In genomic region chr22:35465109-35465701, GRCh38 we compare ENCODE assay signal across 26 cellular contexts.
A peak's percentile ranks its signal among the peaks of the same experiment; 100 is the strongest.
DNase-seq lines count a peak whose midpoint lies in the region; ATAC-seq and TF ChIP-seq lines count a peak whose summit lies in the region.
"Had no signal": no experiment of that assay in that cellular context is flagged by ENCODE, and none has a peak within 500 bp of the region (broad histone marks: within the 10 kb centered on the region; RNA-seq: fewer than 3 reads in every experiment).

No MANE protein-coding gene starts in this region.

- H3K4ac ChIP-seq in mesenchymal stem cell (ENCODE audit: low read depth in 1 of 2, low read length in 2 of 2) = no peak overlapping the region

- no peak for TF ChIP-seq CTCF in testis (IDR thresholded peaks at IDR 0.05)

- no peaks in the 10 kb centered on the region for H3K27me3 ChIP-seq in mesenchymal stem cell (ENCODE audit: control insufficient read depth in 1 of 2, insufficient read depth in 1 of 2, low read length in 2 of 2)
- no peaks in the 10 kb centered on the region for H3K27me3 ChIP-seq in testis
- H3K27me3 ChIP-seq: hepatocyte, ovary, SJCRH30, upper lobe of left lung had no signal

- H3K4me2 ChIP-seq in mesenchymal stem cell (ENCODE audit: low read length, poor library complexity, severe bottlenecking) = no peak overlapping the region
- H3K4me2 ChIP-seq: hepatocyte had no signal

- POLR2A ChIA-PET in naive thymus-derived CD8-positive, alpha-beta T cell (lab: Charles Lee) = no interaction called here

- H3K4me1 Mint-ChIP-seq in naive thymus-derived CD8-positive, alpha-beta T cell = peaks cover 0 to 1% (median 0%) of the 10 kb centered on the region in 4 donors
- H3K4me1 Mint-ChIP-seq: activated naive CD4-positive, alpha-beta T cell treated with anti-CD3 and anti-CD28 coated beads, Interleukin-2, amount 50 U/mL, for 24 hours had no signal

- TF ChIP-seq POLR2A in testis (IDR thresholded peaks at IDR 0.05) = no peak

- no peak overlapping the region for H3K4me3 ChIP-seq in mesenchymal stem cell (ENCODE audit: insufficient read depth in 1 of 2, low read depth in 1 of 2, low read length in 2 of 2)
- no peak overlapping the region for H3K4me3 ChIP-seq in testis
- H3K4me3 ChIP-seq: hepatocyte, ovary, SJCRH30, upper lobe of left lung had no signal

- H3K14ac ChIP-seq in mesenchymal stem cell (ENCODE audit: low read length in 2 of 2) = no peak overlapping the region

- H3K9ac ChIP-seq in mesenchymal stem cell (ENCODE audit: low read length) = no peak overlapping the region

- no peak overlapping the region for H2AFZ ChIP-seq in mesenchymal stem cell (ENCODE audit: low read depth, low read length)
- H2AFZ ChIP-seq: hepatocyte had no signal

- H4K91ac ChIP-seq in mesenchymal stem cell (ENCODE audit: low read length) = no peak overlapping the region

- H2AK5ac ChIP-seq in mesenchymal stem cell (ENCODE audit: low read length, severe bottlenecking) = no peak overlapping the region

- intact Hi-C loops in testis (cut with DNase I; ENCODE audit: low total_unique reads) = no loop called here

- no peak overlapping the region for H2BK12ac ChIP-seq in mesenchymal stem cell (ENCODE audit: low read length in 2 of 2)

- no peak overlapping the region for H2BK5ac ChIP-seq in mesenchymal stem cell (ENCODE audit: low read depth, low read length, poor library complexity, severe bottlenecking)

- H3K27me3 Mint-ChIP-seq in naive thymus-derived CD8-positive, alpha-beta T cell = peaks cover 0 to 4% (median 0%) of the 10 kb centered on the region in 5 donors
- H3K27me3 Mint-ChIP-seq: activated naive CD4-positive, alpha-beta T cell treated with anti-CD3 and anti-CD28 coated beads, Interleukin-2, amount 50 U/mL, for 24 hours had no signal

- H3K4me1 ChIP-seq in mesenchymal stem cell (ENCODE audit: control insufficient read depth, insufficient read depth, low read depth, low read length) (peaks cover 9% of the 10 kb centered on the region), testis (peaks cover 13% of the 10 kb centered on the region)
- H3K4me1 ChIP-seq: SJCRH30 had no signal

- H3K79me1 ChIP-seq in mesenchymal stem cell (replicated peaks; ENCODE audit: low read length, poor library complexity, severe bottlenecking) = no peaks in the 10 kb centered on the region

- H3K4me3 Mint-ChIP-seq in naive thymus-derived CD8-positive, alpha-beta T cell = no peak overlapping the region
- H3K4me3 Mint-ChIP-seq: activated naive CD4-positive, alpha-beta T cell treated with anti-CD3 and anti-CD28 coated beads, Interleukin-2, amount 50 U/mL, for 24 hours had no signal

- no peak overlapping the region for H3K23ac ChIP-seq in mesenchymal stem cell (ENCODE audit: low read length in 2 of 2)

- no peak overlapping the region for H3K18ac ChIP-seq in mesenchymal stem cell (ENCODE audit: low read depth in 1 of 2, low read length in 2 of 2)

- DNase-seq in fibroblast of gingiva (ENCODE audit: low read depth) = peak; percentile 34
- DNase-seq in mesenchymal stem cell = no peak
- peak; percentile 60 for DNase-seq in testis
- no peak for DNase-seq in naive thymus-derived CD8-positive, alpha-beta T cell
- no peak for DNase-seq in cerebellar cortex (ENCODE audit: low spot score)
- no peak for DNase-seq in SHP77 (lab: John Stamatoyannopoulos, UW)
- DNase-seq: activated CD4-positive, alpha-beta T cell treated with anti-CD3 and anti-CD28 coated beads for 4 hours; activated T-cell treated with anti-CD3 and anti-CD28 coated beads for 4 hours; amniotic stem cell; effector memory CD4-positive, alpha-beta T cell; IMR-90; NCI-H1436 treated with DMSO at 0.1 percent for 48 hours; NCI-H2081 treated with DMSO at 0.1 percent for 48 hours; NCI-H345; SJCRH30; stimulated activated CD8-positive, alpha-beta memory T cell treated with anti-CD3 and anti-CD28 coated beads, Interleukin-4, amount 100 ng/mL, for 48 hours; T1000; upper lobe of left lung had no signal

- ATAC-seq in naive thymus-derived CD8-positive, alpha-beta T cell = no peak
- ATAC-seq in GM18909 (IDR thresholded peaks at IDR 0.05; ENCODE audit: poor library complexity, unreplicated experiment) = no peak

- peaks cover 2 to 6% (median 6%) of the 10 kb centered on the region in 3 donors for H3K36me3 Mint-ChIP-seq in naive thymus-derived CD8-positive, alpha-beta T cell

- 93% methylated on average over 8 of the region's 9 CpGs for WGBS in mesenchymal stem cell
- WGBS in testis, 2 donors = 67 to 78% methylated on average over 9 of the region's 9 CpGs

- H3K27ac ChIP-seq in angular gyrus (ENCODE audit: low read depth, low read length) = peak overlapping the region; percentile 3
- H3K27ac ChIP-seq in mesenchymal stem cell (ENCODE audit: low read length, poor library complexity, severe bottlenecking) = no peak overlapping the region
- H3K27ac ChIP-seq in testis = no peak overlapping the region
- H3K27ac ChIP-seq: epithelial cell of prostate, hepatocyte, ovary, SJCRH30, upper lobe of left lung, VCaP had no signal

- no peak overlapping the region for H3K27ac Mint-ChIP-seq in naive thymus-derived CD8-positive, alpha-beta T cell
- H3K27ac Mint-ChIP-seq: activated naive CD4-positive, alpha-beta T cell treated with anti-CD3 and anti-CD28 coated beads, Interleukin-2, amount 50 U/mL, for 24 hours; activated T-helper 2 cell treated with anti-CD3 and anti-CD28 coated beads, Interferon-gamma antibody, Interleukin-2, Interleukin-4, amounts not matched to agents 10 μg/mL and 5 μg/mL and 100 μg/mL, durations not matched to agents 14 hours and 24 hours and 36 hours had no signal

- H2BK120ac ChIP-seq in mesenchymal stem cell (ENCODE audit: low read depth, low read length) = peak overlapping the region; percentile 19

- H3K9me3 ChIP-seq in mesenchymal stem cell (ENCODE audit: control insufficient read depth, low read length) (no peaks in the 10 kb centered on the region), testis (no peaks in the 10 kb centered on the region)
- H3K9me3 ChIP-seq: ovary, SJCRH30, upper lobe of left lung had no signal

- H2BK15ac ChIP-seq in mesenchymal stem cell (ENCODE audit: low read depth, poor library complexity, severe bottlenecking) = peak overlapping the region; percentile 49

- H3K36me3 ChIP-seq in mesenchymal stem cell (ENCODE audit: control insufficient read depth in 1 of 2, insufficient read depth in 2 of 2, low read depth in 1 of 2, low read length in 2 of 2) = no peaks in the 10 kb centered on the region
- H3K36me3 ChIP-seq in testis (ENCODE audit: low read depth, missing control alignments) = no peaks in the 10 kb centered on the region
- H3K36me3 ChIP-seq: ovary, SJCRH30, upper lobe of left lung had no signal

- peaks cover 0 to 13% (median 0%) of the 10 kb centered on the region in 9 donors for H3K9me3 Mint-ChIP-seq in naive thymus-derived CD8-positive, alpha-beta T cell
- H3K9me3 Mint-ChIP-seq: activated naive CD4-positive, alpha-beta T cell treated with anti-CD3 and anti-CD28 coated beads, Interleukin-2, amount 50 U/mL, for 24 hours had no signal

- H4K8ac ChIP-seq in mesenchymal stem cell (ENCODE audit: low read length) = no peak overlapping the region

Comparison
In these comparisons a context has a peak if more than half of its experiments do, and no peak if none do; other contexts are left out.
1. DNase-seq: peak in fibroblast of gingiva (single experiment) and testis (single experiment); none in mesenchymal stem cell (single experiment), naive thymus-derived CD8-positive, alpha-beta T cell (0 of 10), cerebellar cortex (single experiment) and SHP77 (0 of 2).